Comparison of ENCODE assay signal across 8 cellular contexts in genomic region chr1:51237714-51238403, GRCh38. TPM values are rescaled to one million over a fixed set of nuclear protein-coding genes. Genes with fewer than 3 reads are reported as not detected.
DNase-seq lines count a peak whose midpoint lies in the region; ATAC-seq and TF ChIP-seq lines count a peak whose summit lies in the region.

No MANE protein-coding gene starts in this region.

- H3K4me2 ChIP-seq in OCI-LY1 (ENCODE audit: low read length): peak overlapping the region; percentile 47

- peak overlapping the region; percentile 44 for H3K4me3 ChIP-seq in GM08714 (ENCODE audit: low read length)
- H3K4me3 ChIP-seq in OCI-LY1 (ENCODE audit: low read depth, low read length, poor library complexity, severe bottlenecking): peak overlapping the region; percentile 92
- H3K4me3 ChIP-seq in gastrocnemius medialis: peak overlapping the region; percentile 84 to 97 (median 94)

- H3K9me3 ChIP-seq in OCI-LY1 (ENCODE audit: low read length) (no peaks in the 10 kb centered on the region), gastrocnemius medialis (no peaks in the 10 kb centered on the region)

- no peaks in the 10 kb centered on the region for H3K36me3 Mint-ChIP-seq in effector memory CD8-positive, alpha-beta T cell (ENCODE audit: insufficient read depth)

- DNase-seq in fibroblast of peridontal ligament (ENCODE audit: extremely low read depth) (peak; percentile 57), gastrocnemius medialis (peak in 1 of 2 donors; percentile 42), HK-2 (ENCODE audit: unreplicated experiment) (no peak)
- no peak for DNase-seq in effector memory CD8-positive, alpha-beta T cell

- H3K4me3 Mint-ChIP-seq in effector memory CD8-positive, alpha-beta T cell: no peak overlapping the region

- no peaks in the 10 kb centered on the region for H3F3A ChIP-seq in OCI-LY1 (ENCODE audit: insufficient read depth, low read length)

- no peak overlapping the region for H3K9ac ChIP-seq in OCI-LY1 (ENCODE audit: low read length)

- H3K79me2 ChIP-seq in OCI-LY1 (ENCODE audit: insufficient read depth, low read length): no peaks in the 10 kb centered on the region

- no peak for TF ChIP-seq CTCF in OCI-LY1 (IDR thresholded peaks at IDR 0.05; ENCODE audit: low read length)
- TF ChIP-seq CTCF in gastrocnemius medialis (IDR thresholded peaks at IDR 0.05 in 4 of 5, conservative IDR thresholded peaks at IDR 0.05 in 1 of 5): no peak

- H3K27me3 ChIP-seq in OCI-LY1 (ENCODE audit: insufficient read depth, low read length) (no peaks in the 10 kb centered on the region), gastrocnemius medialis (no peaks in the 10 kb centered on the region)

- intact Hi-C loops in gastrocnemius medialis (cut with DNase I; ENCODE audit: low total_unique reads): loop anchor here (5.0 kb wide), 1 partner anchor 59 kb away; no protein-coding TSS in a partner anchor

- H3K4me1 Mint-ChIP-seq in effector memory CD8-positive, alpha-beta T cell (ENCODE audit: low read depth in 2 of 2): peaks cover 30 to 37% of the 10 kb centered on the region in 2 donors

- no peak overlapping the region for H2AFZ ChIP-seq in OCI-LY1 (ENCODE audit: low read length)

- ATAC-seq in gastrocnemius medialis: peak in 1 of 2 donors; percentile 12
- ATAC-seq in effector memory CD8-positive, alpha-beta T cell (replicated peaks): no peak
- no peak for ATAC-seq in GM19035 (IDR thresholded peaks at IDR 0.05; ENCODE audit: unreplicated experiment)
- no peak for ATAC-seq in GM18858 (IDR thresholded peaks at IDR 0.05; ENCODE audit: unreplicated experiment)

- no peaks in the 10 kb centered on the region for H3K27me3 Mint-ChIP-seq in effector memory CD8-positive, alpha-beta T cell

- H3K27ac ChIP-seq in OCI-LY1 (ENCODE audit: low read depth, low read length, poor library complexity, severe bottlenecking) (no peak overlapping the region), gastrocnemius medialis (peak overlapping the region; percentile 99 to 100 (median 99))

- H3K4me1 ChIP-seq in OCI-LY1 (ENCODE audit: insufficient read depth, low read length, severe bottlenecking) (peaks cover 32% of the 10 kb centered on the region), gastrocnemius medialis (peaks cover 45 to 59% of the 10 kb centered on the region in 2 donors)

- in situ Hi-C loops in gastrocnemius medialis (cut with MboI; ENCODE audit: low sequenced_read_pairs in 4 of 4): no loop called here

- no peaks in the 10 kb centered on the region for H3K9me2 ChIP-seq in OCI-LY1 (ENCODE audit: low read depth, low read length)

- H3K36me3 ChIP-seq in OCI-LY1 (ENCODE audit: insufficient read depth, low read length) (no peaks in the 10 kb centered on the region), gastrocnemius medialis (no peaks in the 10 kb centered on the region)

- TF ChIP-seq POLR2A in gastrocnemius medialis (IDR thresholded peaks at IDR 0.05): no peak

- H3K9me3 Mint-ChIP-seq in effector memory CD8-positive, alpha-beta T cell: no peaks in the 10 kb centered on the region

- no peak overlapping the region for H3K27ac Mint-ChIP-seq in effector memory CD8-positive, alpha-beta T cell

- H4K20me1 ChIP-seq in OCI-LY1 (ENCODE audit: insufficient read depth, low read length): 0 out of 2 replicates have a peak, but pooled peaks cover under 1% of the 10 kb centered on the region

RNA-seq across cellular contexts. Expression of gene RNF11, which starts 1.8 kb away (rescaled TPM):
- total RNA-seq in gastrocnemius medialis: 10 to 100 TPM; 77.6 to 86.5 (median 85.3) TPM

Comparison
In these comparisons a context has a peak if more than half of its experiments do, and no peak if none do; other contexts are left out.
1. H3K4me3 ChIP-seq: peak in every context shown above with its lines; median percentile 94 in gastrocnemius medialis; 92 in OCI-LY1; 44 in GM08714.